8 cellular contexts compared by ENCODE assay signal in genomic region chr11:79439430-79439892, GRCh38. TPM values are rescaled to one million over a fixed set of nuclear protein-coding genes. Genes with fewer than 3 reads are reported as not detected.
A peak's percentile ranks its signal among the peaks of the same experiment; 100 is the strongest.
DNase-seq lines count a peak whose midpoint lies in the region; ATAC-seq and TF ChIP-seq lines count a peak whose summit lies in the region.

No MANE protein-coding gene starts in this region.

- TF ChIP-seq EP300 in suprapubic skin (IDR thresholded peaks at IDR 0.05), result no peak

- TF ChIP-seq CTCF in suprapubic skin (IDR thresholded peaks at IDR 0.05), result no peak

- peak overlapping the region; percentile 74 for H3K4me3 ChIP-seq in iPS-15b (ENCODE audit: low read depth, low read length)
- H3K4me3 ChIP-seq in suprapubic skin, result peak overlapping the region; percentile 71

- H3K27ac ChIP-seq in suprapubic skin, result peak overlapping the region; percentile 83

- peak; percentile 60 for DNase-seq in HT1080 (ENCODE audit: low read depth)
- peak; percentile 29 for DNase-seq in amniotic epithelial cell (ENCODE audit: low read depth)
- DNase-seq in suprapubic skin (ENCODE audit: low spot score in 2 of 2), result no peak
- no peak for DNase-seq in HCEC 1CT
- DNase-seq in iPS-NIHi11 (ENCODE audit: low spot score), result no peak
- DNase-seq in left lobe of liver (ENCODE audit: low spot score), result no peak
- no peak for DNase-seq in LoVo (ENCODE audit: low spot score)

- no peaks in the 10 kb centered on the region for H3K36me3 ChIP-seq in iPS-15b (ENCODE audit: control insufficient read depth, insufficient read depth, low read length)
- no peaks in the 10 kb centered on the region for H3K36me3 ChIP-seq in suprapubic skin

- H3K9me3 ChIP-seq in iPS-15b (ENCODE audit: control insufficient read depth, insufficient read depth, low read length) (no peaks in the 10 kb centered on the region), suprapubic skin (no peaks in the 10 kb centered on the region)

- no peak for ATAC-seq in left lobe of liver

- peaks cover 81% of the 10 kb centered on the region for H3K27me3 ChIP-seq in iPS-15b (ENCODE audit: control insufficient read depth, insufficient read depth, low read length)
- peaks cover 56% of the 10 kb centered on the region for H3K27me3 ChIP-seq in suprapubic skin

- no peak overlapping the region for H3K9ac ChIP-seq in iPS-15b (ENCODE audit: low read depth, low read length)

- TF ChIP-seq POLR2A in suprapubic skin (IDR thresholded peaks at IDR 0.05), result no peak

- whole genome bisulfite sequencing in suprapubic skin, result 3% methylated on average over 19 of the region's 22 CpGs

- H3K4me1 ChIP-seq in iPS-15b (ENCODE audit: control insufficient read depth, insufficient read depth, low read length), result peaks cover 4% of the 10 kb centered on the region
- H3K4me1 ChIP-seq in suprapubic skin, result peaks cover 52% of the 10 kb centered on the region

RNA-seq across cellular contexts. Expression of gene TENM4, which starts 1.4 kb away (rescaled TPM):
- 27.1 and 33.5 TPM in 2 replicates for total RNA-seq in HT1080 (2014; rRNA removed; shearing (Covaris generic))
- 7.9 and 8.0 TPM in 2 replicates for polyA plus RNA-seq in HT1080 (2015; cell fraction: cytosol; rRNA removed)
- polyA plus RNA-seq in HT1080 (2015; cell fraction: nucleus; rRNA removed), result 15.5 and 17.6 TPM in 2 replicates
- total RNA-seq in suprapubic skin (10 to 100 TPM; 31.4 to 44.5 (median 38.0) TPM), left lobe of liver (0.08 TPM)

Comparison
In these comparisons a context has a peak if more than half of its experiments do, and no peak if none do; other contexts are left out.
1. DNase-seq: peak in HT1080 (single experiment) and amniotic epithelial cell (single experiment); none in suprapubic skin (0 of 2), HCEC 1CT (single experiment), iPS-NIHi11 (single experiment), left lobe of liver (single experiment) and LoVo (single experiment).
2. RNA of gene TENM4, which starts 1.4 kb away (total RNA-seq): 31.4 to 44.5 TPM in suprapubic skin and 27.1 to 33.5 TPM in HT1080; 0.08 TPM in left lobe of liver (single experiment); every median in the first group is over 10 times any median in the second.